28 cellular contexts compared by ENCODE assay signal in genomic region chr3:52645549-52645948, GRCh38.
"Had no signal": no experiment of that assay in that cellular context is flagged by ENCODE, and none has a peak within 500 bp of the region (broad histone marks: within the 10 kb centered on the region; RNA-seq: fewer than 3 reads in every experiment).

No MANE protein-coding gene starts in this region.

- H3K27ac ChIP-seq: breast epithelium, epithelial cell of prostate, esophagus squamous epithelium, left ventricle myocardium inferior, skin epidermis, thyroid gland, upper lobe of right lung had no signal

- H3K27ac Mint-ChIP-seq: activated B cell treated with CpG ODN at 0.5 μM for 24 hours; activated CD8-positive, alpha-beta T cell treated with anti-CD3 and anti-CD28 coated beads, Interleukin-2, amount 10 ng/mL, durations not matched to agents 7 days and 5 days; nephron; stimulated activated memory B cell treated with anti-CD40 and anti-IgM and Interleukin-4, amounts not matched to agents 10 μg/mL and 1 μg/mL and 100 μg/mL, for 72 hours had no signal

- H3K27me3 Mint-ChIP-seq: activated B cell treated with CpG ODN at 0.5 μM for 24 hours; activated CD8-positive, alpha-beta memory T cell treated with anti-CD3 and anti-CD28 coated beads, Interleukin-2, amount 10 ng/mL, durations not matched to agents 7 days and 5 days; central memory CD8-positive, alpha-beta T cell; stimulated activated memory B cell treated with anti-CD40 and anti-IgM and Interleukin-4, amounts not matched to agents 10 μg/mL and 1 μg/mL and 100 μg/mL, for 72 hours; stimulated activated naive CD8-positive, alpha-beta T cell treated with anti-CD3 and anti-CD28 coated beads, Interleukin-15, amount 100 ng/mL, for 72 hours had no signal

- H3K4me3 ChIP-seq: breast epithelium, esophagus squamous epithelium, left ventricle myocardium inferior, lung, mucosa of descending colon, skin epidermis, thyroid gland, upper lobe of right lung had no signal

- ATAC-seq: activated CD8-positive, alpha-beta memory T cell treated with anti-CD3 and anti-CD28 coated beads, Interleukin-2, amount 10 ng/mL, durations not matched to agents 7 days and 5 days; activated CD8-positive, alpha-beta T cell treated with anti-CD3 and anti-CD28 coated beads, Interleukin-2, amount 10 ng/mL, durations not matched to agents 7 days and 5 days; activated T-cell treated with anti-CD3 and anti-CD28 coated beads, Interleukin-2, amount 50 U/mL, for 72 hours; mucosa of descending colon; sciatic nerve; stimulated activated memory B cell treated with anti-CD40 and anti-IgM and Interleukin-4, amounts not matched to agents 10 μg/mL and 1 μg/mL and 100 μg/mL, for 72 hours; stimulated activated naive CD8-positive, alpha-beta T cell treated with anti-CD3 and anti-CD28 coated beads, Interleukin-15, amount 100 ng/mL, for 72 hours; upper lobe of right lung had no signal

- H3K4me3 Mint-ChIP-seq: activated B cell treated with CpG ODN at 0.5 μM for 24 hours; activated CD8-positive, alpha-beta memory T cell treated with anti-CD3 and anti-CD28 coated beads, Interleukin-2, amount 10 ng/mL, durations not matched to agents 7 days and 5 days; activated CD8-positive, alpha-beta T cell treated with anti-CD3 and anti-CD28 coated beads, Interleukin-2, amount 10 ng/mL, durations not matched to agents 7 days and 5 days; activated T-cell treated with anti-CD3 and anti-CD28 coated beads, Interleukin-2, amount 50 U/mL, for 72 hours; central memory CD8-positive, alpha-beta T cell; nephron; stimulated activated memory B cell treated with anti-CD40 and anti-IgM and Interleukin-4, amounts not matched to agents 10 μg/mL and 1 μg/mL and 100 μg/mL, for 72 hours; stimulated activated naive CD8-positive, alpha-beta T cell treated with anti-CD3 and anti-CD28 coated beads, Interleukin-15, amount 100 ng/mL, for 72 hours had no signal

- FAIRE-seq: frontal cortex had no signal

- H3K27me3 ChIP-seq: breast epithelium, esophagus squamous epithelium, thyroid gland, upper lobe of right lung had no signal

- H3K4me1 Mint-ChIP-seq: activated B cell treated with CpG ODN at 0.5 μM for 24 hours; nephron; stimulated activated memory B cell treated with anti-CD40 and anti-IgM and Interleukin-4, amounts not matched to agents 10 μg/mL and 1 μg/mL and 100 μg/mL, for 72 hours had no signal

- H3K9me3 ChIP-seq: breast epithelium, esophagus squamous epithelium, left ventricle myocardium inferior, mucosa of descending colon, thyroid gland, upper lobe of right lung had no signal

- H3K4me1 ChIP-seq: breast epithelium, esophagus squamous epithelium, upper lobe of right lung had no signal

- H3K9me3 Mint-ChIP-seq: activated B cell treated with CpG ODN at 0.5 μM for 24 hours; activated T-cell treated with anti-CD3 and anti-CD28 coated beads, Interleukin-2, amount 50 U/mL, for 72 hours; central memory CD8-positive, alpha-beta T cell; nephron; stimulated activated memory B cell treated with anti-CD40 and anti-IgM and Interleukin-4, amounts not matched to agents 10 μg/mL and 1 μg/mL and 100 μg/mL, for 72 hours; stimulated activated naive CD8-positive, alpha-beta T cell treated with anti-CD3 and anti-CD28 coated beads, Interleukin-15, amount 100 ng/mL, for 72 hours had no signal

- H3K36me3 ChIP-seq: breast epithelium had no signal

- DNase-seq: activated B cell treated with CpG ODN at 0.5 μM for 24 hours; activated CD8-positive, alpha-beta memory T cell treated with anti-CD3 and anti-CD28 coated beads, Interleukin-2, amount 10 ng/mL, durations not matched to agents 7 days and 5 days; activated CD8-positive, alpha-beta T cell treated with anti-CD3 and anti-CD28 coated beads, Interleukin-2, amount 10 ng/mL, durations not matched to agents 7 days and 5 days; activated effector memory CD4-positive, alpha-beta T cell treated with Interleukin-2 at 50 U/mL for 16 hours; activated naive CD4-positive, alpha-beta T cell treated with anti-CD3 and anti-CD28 coated beads, Interleukin-2, amount 50 U/mL, for 16 hours; activated T-cell treated with anti-CD3 and anti-CD28 coated beads, Interleukin-2, amount 50 U/mL, for 72 hours; dermis blood vessel endothelial cell; effector CD4-positive, alpha-beta T cell; esophagus squamous epithelium; left ventricle myocardium inferior; mucosa of descending colon; posterior cingulate gyrus; stimulated activated CD4-positive, alpha-beta T cell treated with anti-CD3 and anti-CD28 coated beads, Interleukin-12 subunit alpha, Interleukin-12 subunit beta, amount 100 ng/mL, for 4 hours; stimulated activated CD4-positive, alpha-beta T cell treated with anti-CD3 and anti-CD28 coated beads, Interleukin-4, amount 100 ng/mL, for 24 hours; stimulated activated naive CD8-positive, alpha-beta T cell treated with anti-CD3 and anti-CD28 coated beads, Interleukin-15, amount 100 ng/mL, for 72 hours; substantia nigra; T-helper 2 cell; thyroid gland; upper lobe of right lung had no signal
